ENCODE assay signal across 10 cellular contexts in the genomic region with DNA sequence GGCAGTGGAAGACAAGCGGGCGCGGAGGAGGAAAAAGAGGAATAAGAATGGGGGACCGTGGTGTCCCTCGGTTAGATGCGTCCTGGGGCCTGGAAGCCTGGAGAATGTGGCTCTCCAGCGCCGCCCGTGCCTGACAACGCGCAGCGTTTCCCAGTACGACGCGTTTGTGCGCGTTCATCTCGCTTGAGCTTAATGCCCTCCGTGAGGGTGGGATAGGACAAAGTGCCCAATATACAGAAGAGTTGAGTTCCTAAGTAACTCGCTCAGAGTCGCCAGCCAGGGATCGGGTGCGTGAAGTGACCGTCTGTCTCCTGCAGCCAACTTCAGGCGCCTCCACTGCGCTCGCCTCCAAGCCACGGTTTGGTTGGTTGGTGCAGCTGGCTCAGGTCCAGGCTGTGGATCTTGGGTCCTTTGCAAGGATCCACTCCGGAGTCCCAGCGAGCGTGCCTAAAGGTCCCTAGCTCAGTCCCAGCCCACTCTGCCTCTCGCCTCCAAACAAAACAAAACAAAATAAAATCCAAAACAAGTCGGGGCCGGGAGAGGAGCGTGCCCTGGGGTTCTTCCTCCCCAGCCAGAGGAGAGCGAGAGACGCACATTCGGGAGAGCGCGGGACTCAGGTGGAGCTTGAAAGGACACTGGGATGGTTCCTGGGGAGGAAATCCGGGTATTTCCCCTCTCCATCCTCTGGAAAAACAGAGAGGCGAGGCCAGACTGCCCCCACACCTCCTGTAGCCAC. TPM values are rescaled to one million over a fixed set of nuclear protein-coding genes. Genes with fewer than 3 reads are reported as not detected.
DNase-seq lines count a peak whose midpoint lies in the region; ATAC-seq lines count a peak whose summit lies in the region.
"Had no signal": no experiment of that assay in that cellular context is flagged by ENCODE, and none has a peak within 500 bp of the region (broad histone marks: within the 10 kb centered on the region; RNA-seq: fewer than 3 reads in every experiment).

No MANE protein-coding gene starts in this region.

- no peaks in the 10 kb centered on the region for H3K36me3 ChIP-seq in HUES6 (ENCODE audit: control insufficient read depth, insufficient read depth, low read length)
- no peaks in the 10 kb centered on the region for H3K36me3 ChIP-seq in adipocyte (ENCODE audit: control insufficient read depth, insufficient read depth, low read length, severe bottlenecking)
- H3K36me3 ChIP-seq in Karpas-422 (ENCODE audit: insufficient read depth, low read length), result no peaks in the 10 kb centered on the region

- peaks cover 39 to 53% (median 45%) of the 10 kb centered on the region in 3 donors for H3K4me1 Mint-ChIP-seq in naive B cell

- peak overlapping the region; percentile 76 to 88 (median 84) for H3K4me3 Mint-ChIP-seq in naive B cell

- peaks cover 52% of the 10 kb centered on the region for H3K4me1 ChIP-seq in HUES6 (ENCODE audit: control insufficient read depth, insufficient read depth, low read length)
- peaks cover 15% of the 10 kb centered on the region for H3K4me1 ChIP-seq in adipocyte (ENCODE audit: control insufficient read depth, insufficient read depth, low read length)
- peaks cover 29% of the 10 kb centered on the region for H3K4me1 ChIP-seq in Karpas-422 (ENCODE audit: low read length)

- peak overlapping the region; percentile 66 for H3K4me3 ChIP-seq in HUES6 (ENCODE audit: low read depth, low read length)
- no peak overlapping the region for H3K4me3 ChIP-seq in adipocyte (ENCODE audit: low read length)
- H3K4me3 ChIP-seq in Karpas-422 (ENCODE audit: low read length), result no peak overlapping the region

- H3K79me2 ChIP-seq in Karpas-422 (ENCODE audit: low read length), result peaks cover 4% of the 10 kb centered on the region; the same call in 1 of the 2 replicates

- no peaks in the 10 kb centered on the region for H3K9me2 ChIP-seq in Karpas-422 (replicated peaks; ENCODE audit: insufficient read depth, low read length)

- H3K9me3 Mint-ChIP-seq in naive B cell, result peaks cover 0 to 2% (median 0%) of the 10 kb centered on the region in 7 donors

- H4K20me1 ChIP-seq in Karpas-422 (ENCODE audit: insufficient read depth, low read depth, low read length), result peaks cover 15% of the 10 kb centered on the region

- H3K27me3 ChIP-seq in HUES6 (ENCODE audit: control insufficient read depth, insufficient read depth, low read length) (peaks cover 73% of the 10 kb centered on the region), adipocyte (replicated peaks; ENCODE audit: control insufficient read depth, insufficient read depth, low read length) (peaks cover 54% of the 10 kb centered on the region), Karpas-422 (ENCODE audit: low read length) (no peaks in the 10 kb centered on the region)

- H3K4me2 ChIP-seq in Karpas-422 (ENCODE audit: low read depth, low read length, poor library complexity, severe bottlenecking), result no peak overlapping the region

- no peak for ATAC-seq in naive B cell (ENCODE audit: low read depth in 2 of 2)
- ATAC-seq in HG03025 (IDR thresholded peaks at IDR 0.05; ENCODE audit: low FRiP score, unreplicated experiment), result no peak
- ATAC-seq in HG03439 (IDR thresholded peaks at IDR 0.05; ENCODE audit: unreplicated experiment), result no peak

- H3K27me3 Mint-ChIP-seq in naive B cell, result peaks cover 44 to 48% (median 46%) of the 10 kb centered on the region in 3 donors

- peaks cover 0 to 9% of the 10 kb centered on the region in 2 donors for H3K36me3 Mint-ChIP-seq in naive B cell

- no peak overlapping the region for H3K27ac ChIP-seq in HUES6 (ENCODE audit: low read depth, low read length)
- no peak overlapping the region for H3K27ac ChIP-seq in Karpas-422 (ENCODE audit: low read length)
- H3K27ac ChIP-seq: epithelial cell of prostate had no signal

- no peak overlapping the region for H2AFZ ChIP-seq in Karpas-422 (ENCODE audit: low read length)

- DNase-seq in COR-L47 (lab: John Stamatoyannopoulos, UW) (peak; percentile 29), adipocyte (ENCODE audit: low read depth) (peak; percentile 45), naive B cell (no peak), activated gamma-delta T cell (lab: John Stamatoyannopoulos, UW) (no peak), Karpas-422 (no peak)
- DNase-seq: NCI-H774 had no signal

- H3K27ac Mint-ChIP-seq in naive B cell, result peak overlapping the region; percentile 91 to 99 (median 94)

- H3K9ac ChIP-seq in HUES6 (ENCODE audit: low read length) (no peak overlapping the region), adipocyte (ENCODE audit: low read length) (no peak overlapping the region), Karpas-422 (ENCODE audit: low read length) (no peak overlapping the region)

- H3K9me3 ChIP-seq in HUES6 (ENCODE audit: control insufficient read depth, insufficient read depth, low read depth, low read length) (no peaks in the 10 kb centered on the region), adipocyte (ENCODE audit: control insufficient read depth, low read length) (no peaks in the 10 kb centered on the region), Karpas-422 (ENCODE audit: low read length) (no peaks in the 10 kb centered on the region)

RNA-seq across cellular contexts. Expression of a gene that starts 1.0 kb away (rescaled TPM):
- 1 to 10 TPM in 2 of 6 donors, under 1 TPM in 3, not detected in 1; 0.31 to 2.6 (median 0.72) TPM for polyA plus RNA-seq in naive B cell (ENCODE audit: low read depth in 6 of 6)
- total RNA-seq in Karpas-422 (2014; rRNA removed; shearing (Covaris generic); ENCODE audit: low replicate concordance), result not detected in 2 replicates

RNA-seq across cellular contexts. Expression of a gene that starts 3.2 kb away (rescaled TPM):
- 10 to 100 TPM; 31.4 to 68.1 (median 53.0) TPM for polyA plus RNA-seq in naive B cell (ENCODE audit: low read depth in 6 of 6)
- 12.0 and 18.4 TPM in 2 replicates for total RNA-seq in Karpas-422 (2014; rRNA removed; shearing (Covaris generic); ENCODE audit: low replicate concordance)

RNA-seq across cellular contexts. Expression of a gene that starts 3.5 kb away (rescaled TPM):
- 1 to 10 TPM in 2 of 6 donors, under 1 TPM in 2, not detected in 2; 0.70 to 1.6 (median 1.1) TPM for polyA plus RNA-seq in naive B cell (ENCODE audit: low read depth in 6 of 6)
- not detected in 2 replicates for total RNA-seq in Karpas-422 (2014; rRNA removed; shearing (Covaris generic); ENCODE audit: low replicate concordance)

RNA-seq across cellular contexts. Expression of a gene that starts 28.1 kb away (rescaled TPM):
- 10 to 100 TPM; 40.8 to 64.9 (median 54.0) TPM for polyA plus RNA-seq in naive B cell (ENCODE audit: low read depth in 6 of 6)
- 55.4 and 69.0 TPM in 2 replicates for total RNA-seq in Karpas-422 (2014; rRNA removed; shearing (Covaris generic); ENCODE audit: low replicate concordance)

RNA-seq across cellular contexts. Expression of a gene that starts 48.4 kb away (rescaled TPM):
- not detected for polyA plus RNA-seq in naive B cell (ENCODE audit: low read depth in 6 of 6)
- total RNA-seq in Karpas-422 (2014; rRNA removed; shearing (Covaris generic); ENCODE audit: low replicate concordance), result 0.07 and 0.29 TPM in 2 replicates

Comparison
In these comparisons a context has a peak if more than half of its experiments do, and no peak if none do; other contexts are left out.
1. DNase-seq: peak in COR-L47 (single experiment) and adipocyte (single experiment); none in naive B cell (single experiment), activated gamma-delta T cell (single experiment) and Karpas-422 (single experiment).